7 cellular contexts compared by ENCODE assay signal in the genomic region with DNA sequence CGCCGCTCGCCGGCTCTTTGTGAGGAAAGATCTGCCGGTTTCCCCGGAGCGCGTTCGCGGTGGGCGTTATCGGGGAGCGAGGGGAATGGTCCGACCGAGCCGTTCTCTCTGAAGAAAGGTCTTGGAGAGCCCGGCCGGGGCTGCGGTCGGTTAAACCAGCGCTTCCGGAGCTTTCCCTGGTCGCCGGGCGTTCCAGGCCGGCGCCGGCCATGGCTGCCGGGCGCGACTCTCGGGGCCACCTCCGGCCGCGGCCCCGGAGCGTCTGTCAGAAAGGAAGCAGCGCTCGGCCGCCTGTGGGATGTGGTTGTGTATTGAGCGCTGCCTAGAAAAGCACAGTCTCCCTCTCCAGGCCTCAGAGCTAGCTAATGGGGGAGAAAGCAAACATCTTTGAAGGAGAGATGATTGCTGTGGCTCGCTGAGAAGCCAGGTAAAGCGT. TPM values are rescaled to one million over a fixed set of nuclear protein-coding genes. Genes with fewer than 3 reads are reported as not detected.
DNase-seq lines count a peak whose midpoint lies in the region; ATAC-seq and TF ChIP-seq lines count a peak whose summit lies in the region.

No MANE protein-coding gene starts in this region.

- H3K4me1 ChIP-seq in left lung = peaks cover 8 to 49% of the 10 kb centered on the region in 2 donors

- no peaks in the 10 kb centered on the region for H3K36me3 ChIP-seq in left lung

- H3K9me3 ChIP-seq in left lung = no peaks in the 10 kb centered on the region

- peak overlapping the region; percentile 89 for H3K27ac Mint-ChIP-seq in activated CD4-positive, alpha-beta T cell treated with anti-CD3 and anti-CD28 coated beads, Interleukin-2, amount 10 ng/mL, durations not matched to agents 7 days and 5 days
- peak overlapping the region; percentile 93 for H3K27ac Mint-ChIP-seq in dendritic cell treated with granulocyte-macrophage colony-stimulating factor and Interleukin-4, amounts not matched to agents 40 ng/mL and 50 ng/mL, for 4 days

- H3K27me3 Mint-ChIP-seq in activated CD4-positive, alpha-beta T cell treated with anti-CD3 and anti-CD28 coated beads, Interleukin-2, amount 10 ng/mL, durations not matched to agents 7 days and 5 days = no peaks in the 10 kb centered on the region
- peaks cover 12% of the 10 kb centered on the region for H3K27me3 Mint-ChIP-seq in dendritic cell treated with granulocyte-macrophage colony-stimulating factor and Interleukin-4, amounts not matched to agents 40 ng/mL and 50 ng/mL, for 4 days

- peak overlapping the region; percentile 90 to 98 for H3K4me3 ChIP-seq in left lung

- H3K4me3 Mint-ChIP-seq in activated CD4-positive, alpha-beta T cell treated with anti-CD3 and anti-CD28 coated beads, Interleukin-2, amount 10 ng/mL, durations not matched to agents 7 days and 5 days = peak overlapping the region; percentile 92
- peak overlapping the region; percentile 99 for H3K4me3 Mint-ChIP-seq in dendritic cell treated with granulocyte-macrophage colony-stimulating factor and Interleukin-4, amounts not matched to agents 40 ng/mL and 50 ng/mL, for 4 days

- POLR2A ChIA-PET in activated CD4-positive, alpha-beta T cell treated with anti-CD3 and anti-CD28 coated beads, Interleukin-2, amount 10 ng/mL, durations not matched to agents 7 days and 5 days (lab: Charles Lee) = interaction anchor here (1.0 kb wide), 1 partner anchor 46 kb away, joined by 3 read pairs; no protein-coding TSS in a partner anchor

- H3K27me3 ChIP-seq in left lung = no peaks in the 10 kb centered on the region

- no peaks in the 10 kb centered on the region for H3K9me3 Mint-ChIP-seq in activated CD4-positive, alpha-beta T cell treated with anti-CD3 and anti-CD28 coated beads, Interleukin-2, amount 10 ng/mL, durations not matched to agents 7 days and 5 days
- H3K9me3 Mint-ChIP-seq in dendritic cell treated with granulocyte-macrophage colony-stimulating factor and Interleukin-4, amounts not matched to agents 40 ng/mL and 50 ng/mL, for 4 days = peaks cover under 1% of the 10 kb centered on the region

- no peaks in the 10 kb centered on the region for H3K36me3 Mint-ChIP-seq in activated CD4-positive, alpha-beta T cell treated with anti-CD3 and anti-CD28 coated beads, Interleukin-2, amount 10 ng/mL, durations not matched to agents 7 days and 5 days (ENCODE audit: low read depth)
- H3K36me3 Mint-ChIP-seq in dendritic cell treated with granulocyte-macrophage colony-stimulating factor and Interleukin-4, amounts not matched to agents 40 ng/mL and 50 ng/mL, for 4 days (ENCODE audit: low read depth) = peaks cover 13% of the 10 kb centered on the region

- DNase-seq in NCI-H2107 (lab: John Stamatoyannopoulos, UW) (peak; percentile 66), left lung (peak; percentile 69 to 94)
- DNase-seq in activated CD4-positive, alpha-beta T cell treated with anti-CD3 and anti-CD28 coated beads, Interleukin-2, amount 10 ng/mL, durations not matched to agents 7 days and 5 days = peak; percentile 68
- DNase-seq in stimulated activated CD4-positive, alpha-beta T cell treated with anti-CD3 and anti-CD28 coated beads, Interleukin-2, amount 100 ng/mL, for 4 hours (ENCODE audit: low read depth) = peak; percentile 39

- peak in 1 of 2 donors; percentile 17 for TF ChIP-seq CTCF in left lung (IDR thresholded peaks at IDR 0.05)

- H3K27ac ChIP-seq in left lung = peak overlapping the region; percentile 89 to 96

- peak; percentile 52 for ATAC-seq in GM18498 (IDR thresholded peaks at IDR 0.05; ENCODE audit: unreplicated experiment)
- peak; percentile 42 for ATAC-seq in HG02678 (IDR thresholded peaks at IDR 0.05; ENCODE audit: unreplicated experiment)
- ATAC-seq in left lung = peak; percentile 71

- CTCF ChIA-PET in activated CD4-positive, alpha-beta T cell treated with anti-CD3 and anti-CD28 coated beads, Interleukin-2, amount 10 ng/mL, durations not matched to agents 7 days and 5 days (lab: Charles Lee) = interaction anchor here (1.5 to 1.7 kb wide), 2 partner anchors 8 to 15 kb away, joined by 4 to 6 read pairs; no protein-coding TSS in a partner anchor

- H3K4me1 Mint-ChIP-seq in activated CD4-positive, alpha-beta T cell treated with anti-CD3 and anti-CD28 coated beads, Interleukin-2, amount 10 ng/mL, durations not matched to agents 7 days and 5 days = peaks cover 33% of the 10 kb centered on the region
- H3K4me1 Mint-ChIP-seq in dendritic cell treated with granulocyte-macrophage colony-stimulating factor and Interleukin-4, amounts not matched to agents 40 ng/mL and 50 ng/mL, for 4 days (ENCODE audit: low read depth) = peaks cover 49% of the 10 kb centered on the region

- intact Hi-C loops in dendritic cell treated with granulocyte-macrophage colony-stimulating factor and Interleukin-4, amounts not matched to agents 40 ng/mL and 50 ng/mL, for 4 days (cut with micrococcal nuclease) = loop anchor here (5.0 kb wide), 1 partner anchor 42 kb away; a partner anchor contains a TSS
- intact Hi-C loops in left lung (cut with DNase I) = no loop called here

RNA-seq across cellular contexts. Expression of a gene that starts 0.7 kb away (rescaled TPM):
- 10 to 100 TPM; 35.7 to 38.8 TPM for total RNA-seq in activated CD4-positive, alpha-beta T cell treated with anti-CD3 and anti-CD28 coated beads, Interleukin-2, amount 10 ng/mL, durations not matched to agents 7 days and 5 days
- total RNA-seq in left lung = 10 to 100 TPM; 46.8 to 50.2 TPM

RNA-seq across cellular contexts. Expression of a gene that starts 13.7 kb away (rescaled TPM):
- total RNA-seq in activated CD4-positive, alpha-beta T cell treated with anti-CD3 and anti-CD28 coated beads, Interleukin-2, amount 10 ng/mL, durations not matched to agents 7 days and 5 days = 10 to 100 TPM; 43.3 to 44.5 TPM
- total RNA-seq in left lung = 10 to 100 TPM; 32.3 to 33.0 TPM

RNA-seq across cellular contexts. Expression of a gene that starts 40.6 kb away (rescaled TPM):
- 10 to 100 TPM; 54.0 to 58.0 TPM for total RNA-seq in activated CD4-positive, alpha-beta T cell treated with anti-CD3 and anti-CD28 coated beads, Interleukin-2, amount 10 ng/mL, durations not matched to agents 7 days and 5 days
- 10 to 100 TPM; 36.8 to 40.1 TPM for total RNA-seq in left lung

Comparison
In these comparisons a context has a peak if more than half of its experiments do, and no peak if none do; other contexts are left out.
1. Peak in every context shown above with its lines: DNase-seq, ATAC-seq, H3K4me3 ChIP-seq and H3K27ac ChIP-seq.